Comparison of ENCODE assay signal across 9 cellular contexts in the genomic region with DNA sequence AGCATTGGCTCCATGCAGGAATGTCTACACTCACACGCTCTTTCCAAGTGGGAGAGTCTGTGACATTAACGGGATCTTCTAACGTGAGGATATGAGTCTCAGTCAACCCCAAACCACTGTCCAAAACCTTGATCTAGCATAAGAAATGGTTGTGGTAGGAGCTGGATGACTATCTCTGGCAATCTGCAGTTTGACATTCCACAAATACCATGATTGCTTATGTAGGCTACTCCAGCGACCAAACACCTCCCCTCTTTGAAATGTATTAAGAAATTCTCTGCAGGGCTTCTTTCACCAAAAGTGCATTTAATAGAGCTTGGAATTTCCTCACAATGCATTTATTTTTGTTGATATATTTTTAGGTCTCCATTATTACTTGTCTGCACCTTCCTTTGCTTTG. TPM values are rescaled to one million over a fixed set of nuclear protein-coding genes. Genes with fewer than 3 reads are reported as not detected.
DNase-seq lines count a peak whose midpoint lies in the region; ATAC-seq, FAIRE-seq and TF ChIP-seq lines count a peak whose summit lies in the region.
"Had no signal": no experiment of that assay in that cellular context is flagged by ENCODE, and none has a peak within 500 bp of the region (broad histone marks: within the 10 kb centered on the region; RNA-seq: fewer than 3 reads in every experiment).

No MANE protein-coding gene starts in this region.

- no peaks in the 10 kb centered on the region for H4K20me1 ChIP-seq in GM23248 (ENCODE audit: insufficient read depth)

- in situ Hi-C loops in GM23248 (cut with MboI): no loop called here

- no peak overlapping the region for H3K4me3 Mint-ChIP-seq in CD8-positive, alpha-beta T cell

- ATAC-seq in CD8-positive, alpha-beta T cell: no peak
- ATAC-seq in HG03159 (IDR thresholded peaks at IDR 0.05; ENCODE audit: unreplicated experiment): no peak
- no peak for ATAC-seq in HG02884 (IDR thresholded peaks at IDR 0.05; ENCODE audit: unreplicated experiment)

- H3K27me3 Mint-ChIP-seq in CD8-positive, alpha-beta T cell (ENCODE audit: low read depth): no peaks in the 10 kb centered on the region

- H3K9ac ChIP-seq in GM23248 (no peak overlapping the region), SK-N-MC (ENCODE audit: insufficient read length) (no peak overlapping the region)

- no peaks in the 10 kb centered on the region for H3K9me2 ChIP-seq in GM23248 (ENCODE audit: insufficient read depth)

- peaks cover 47% of the 10 kb centered on the region for H3K36me3 Mint-ChIP-seq in CD8-positive, alpha-beta T cell

- WGBS in GM23248 (ENCODE audit: low coverage in 1 of 2, low lambda C conversion rate in 2 of 2, missing lambda C conversion rate in 2 of 2), 2 experiments: 0 to 3% methylated on average over 4 of the region's 4 CpGs

- peaks cover 24% of the 10 kb centered on the region for H3F3A ChIP-seq in GM23248 (ENCODE audit: insufficient read depth)

- H3K4me1 Mint-ChIP-seq in CD8-positive, alpha-beta T cell (ENCODE audit: low read depth): no peaks in the 10 kb centered on the region

- no peaks in the 10 kb centered on the region for H3K36me3 ChIP-seq in GM23248 (ENCODE audit: low read depth)
- H3K36me3 ChIP-seq in SK-N-MC (ENCODE audit: insufficient read depth, low read length): no peaks in the 10 kb centered on the region
- H3K36me3 ChIP-seq in CD8-positive, alpha-beta T cell (ENCODE audit: insufficient read depth, low read length): peaks cover 7% of the 10 kb centered on the region

- no peaks in the 10 kb centered on the region for H3K79me2 ChIP-seq in GM23248 (ENCODE audit: insufficient read depth)

- POLR2A ChIA-PET in CD8-positive, alpha-beta T cell (lab: Charles Lee): no interaction called here

- H3K4me3 ChIP-seq in GM23248 (peak overlapping the region; percentile 45), SK-N-MC (peak overlapping the region; percentile 17; the same call in 1 of the 2 replicates), fibroblast of villous mesenchyme (ENCODE audit: low read depth, low read length) (no peak overlapping the region)
- H3K4me3 ChIP-seq in CD8-positive, alpha-beta T cell (ENCODE audit: low read depth, low read length): no peak overlapping the region

- FAIRE-seq in urothelium cell line (lab: Jason Lieb, UNC): no peak

- peaks cover 52% of the 10 kb centered on the region for H3K4me1 ChIP-seq in GM23248 (ENCODE audit: insufficient read depth)
- H3K4me1 ChIP-seq in CD8-positive, alpha-beta T cell (ENCODE audit: insufficient read depth, low read length): no peaks in the 10 kb centered on the region

- CTCF ChIA-PET in CD8-positive, alpha-beta T cell (lab: Charles Lee): interaction anchor here (0.6 kb wide), 1 partner anchor 169 kb away, joined by 3 read pairs; a partner anchor contains a TSS

- H3K27ac ChIP-seq in GM23248 (peak overlapping the region; percentile 67), SK-N-MC (peak overlapping the region; percentile 58)
- H3K27ac ChIP-seq in CD8-positive, alpha-beta T cell (ENCODE audit: low read depth, low read length): no peak overlapping the region

- intact Hi-C loops in CD8-positive, alpha-beta T cell (cut with DNase I, micrococcal nuclease): no loop called here

- no peaks in the 10 kb centered on the region for H3K9me3 Mint-ChIP-seq in CD8-positive, alpha-beta T cell

- no peak overlapping the region for H3K27ac Mint-ChIP-seq in CD8-positive, alpha-beta T cell

- no peak for TF ChIP-seq CTCF in fibroblast of villous mesenchyme (IDR thresholded peaks at IDR 0.05; ENCODE audit: insufficient read depth, low read depth, low read length)
- TF ChIP-seq CTCF in CD8-positive, alpha-beta T cell (IDR thresholded peaks at IDR 0.05): no peak

- H3K9me3 ChIP-seq in GM23248 (ENCODE audit: low read depth) (no peaks in the 10 kb centered on the region), SK-N-MC (ENCODE audit: low read depth, low read length) (no peaks in the 10 kb centered on the region)
- H3K9me3 ChIP-seq in CD8-positive, alpha-beta T cell (ENCODE audit: low read length): no peaks in the 10 kb centered on the region

- H3K4me2 ChIP-seq in GM23248 (ENCODE audit: unreplicated experiment): peak overlapping the region; percentile 69

- DNase-seq in GM23248 (peak; percentile 89), SK-N-MC (ENCODE audit: low read depth, low spot score) (no peak), fibroblast of villous mesenchyme (ENCODE audit: low read depth) (peak; percentile 66), urothelium cell line (ENCODE audit: low spot score) (peak; percentile 40)
- DNase-seq in CD8-positive, alpha-beta T cell: no peak
- DNase-seq: activated effector memory CD4-positive, alpha-beta T cell treated with Interleukin-2 at 50 U/mL for 16 hours; caudate nucleus had no signal

- peak overlapping the region; percentile 15; the same call in 1 of the 2 replicates for H2AFZ ChIP-seq in GM23248

- no peaks in the 10 kb centered on the region for H3K27me3 ChIP-seq in GM23248 (replicated peaks; ENCODE audit: insufficient read depth)
- no peaks in the 10 kb centered on the region for H3K27me3 ChIP-seq in CD8-positive, alpha-beta T cell (ENCODE audit: insufficient read depth, low read length)

RNA-seq across cellular contexts. Expression of a gene that starts 14.1 kb away (rescaled TPM):
- 35.0 and 42.6 TPM in 2 replicates for total RNA-seq in GM23248 (2014; rRNA removed; shearing (Covaris generic))
- polyA plus RNA-seq in GM23248 (2016; fragmentation: Nextera tagmentation; extraction: Ambion mirVana): 39.2 and 40.5 TPM in 2 replicates
- 24.2 TPM in 2 replicates for total RNA-seq in fibroblast of villous mesenchyme
- 10 to 100 TPM; 12.6 to 15.6 TPM for total RNA-seq in CD8-positive, alpha-beta T cell

Comparison
In these comparisons a context has a peak if more than half of its experiments do, and no peak if none do; other contexts are left out.
1. DNase-seq: peak in GM23248 (single experiment), fibroblast of villous mesenchyme (single experiment) and urothelium cell line (single experiment); none in SK-N-MC (single experiment) and CD8-positive, alpha-beta T cell (0 of 7).
2. H3K4me3 ChIP-seq: peak in GM23248 (single experiment) and SK-N-MC (single experiment); none in fibroblast of villous mesenchyme (single experiment) and CD8-positive, alpha-beta T cell (single experiment).